In the genomic region with DNA sequence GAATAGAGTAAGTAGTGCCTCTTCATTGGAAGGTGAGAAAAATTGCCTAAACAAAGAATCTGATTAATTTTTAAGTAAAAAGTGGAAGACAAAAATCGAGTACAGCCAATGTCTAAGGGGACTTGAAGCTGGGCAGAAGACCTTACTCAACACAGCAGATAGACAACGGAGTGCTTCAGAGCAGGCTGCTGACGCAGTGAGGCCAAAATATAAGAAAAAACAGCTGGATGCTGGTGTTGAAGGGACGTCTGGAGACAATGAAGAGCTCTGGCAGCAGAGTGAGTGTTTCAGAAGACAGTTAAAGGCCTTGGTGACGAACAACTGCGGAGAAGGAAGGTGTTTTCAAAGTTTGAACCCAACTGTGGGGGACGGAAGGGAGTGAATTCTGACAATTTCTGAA, we compare ENCODE assay signal across 18 cellular contexts.
"Had no signal": no experiment of that assay in that cellular context is flagged by ENCODE, and none has a peak within 500 bp of the region (broad histone marks: within the 10 kb centered on the region; RNA-seq: fewer than 3 reads in every experiment).

No MANE protein-coding gene starts in this region.

- H3K27ac Mint-ChIP-seq: activated CD4-positive, alpha-beta memory T cell treated with anti-CD3 and anti-CD28 coated beads for 36 hours; activated CD4-positive, alpha-beta T cell treated with anti-CD3 and anti-CD28 coated beads for 36 hours; activated CD8-positive, alpha-beta memory T cell treated with anti-CD3 and anti-CD28 coated beads, Interleukin-2, amount 10 ng/mL, durations not matched to agents 7 days and 5 days; activated naive CD8-positive, alpha-beta T cell treated with anti-CD3 and anti-CD28 coated beads for 36 hours; memory B cell; natural killer cell; stimulated activated naive CD8-positive, alpha-beta T cell treated with anti-CD3 and anti-CD28 coated beads, Interleukin-15, Interleukin-2, amounts not matched to agents 100 ng/mL and 50 ng/mL, for 24 hours; T-helper 1 cell treated with Interleukin-12 subunit alpha and Interleukin-12 subunit beta and Interleukin-4 antibody, amounts not matched to agents 30 μg/mL and 1 μg/mL, for 36 hours had no signal

- H3K27ac ChIP-seq: spleen, suprapubic skin had no signal

- H3K4me3 ChIP-seq: gastroesophageal sphincter, prostate gland, sigmoid colon, spleen, suprapubic skin had no signal

- H3K4me3 Mint-ChIP-seq: activated CD4-positive, alpha-beta memory T cell treated with anti-CD3 and anti-CD28 coated beads for 36 hours; activated CD4-positive, alpha-beta T cell treated with anti-CD3 and anti-CD28 coated beads for 36 hours; activated CD8-positive, alpha-beta memory T cell treated with anti-CD3 and anti-CD28 coated beads, Interleukin-2, amount 10 ng/mL, durations not matched to agents 7 days and 5 days; activated naive CD8-positive, alpha-beta T cell treated with anti-CD3 and anti-CD28 coated beads for 36 hours; brain; memory B cell; natural killer cell; stimulated activated naive CD8-positive, alpha-beta T cell treated with anti-CD3 and anti-CD28 coated beads, Interleukin-15, Interleukin-2, amounts not matched to agents 100 ng/mL and 50 ng/mL, for 24 hours; T-helper 1 cell treated with Interleukin-12 subunit alpha and Interleukin-12 subunit beta and Interleukin-4 antibody, amounts not matched to agents 30 μg/mL and 1 μg/mL, for 36 hours had no signal

- H3K27me3 ChIP-seq: gastroesophageal sphincter, sigmoid colon, spleen, suprapubic skin had no signal

- H3K9me3 Mint-ChIP-seq: activated CD4-positive, alpha-beta memory T cell treated with anti-CD3 and anti-CD28 coated beads for 36 hours; activated naive CD8-positive, alpha-beta T cell treated with anti-CD3 and anti-CD28 coated beads for 36 hours; brain; memory B cell; natural killer cell; stimulated activated naive CD8-positive, alpha-beta T cell treated with anti-CD3 and anti-CD28 coated beads, Interleukin-15, Interleukin-2, amounts not matched to agents 100 ng/mL and 50 ng/mL, for 24 hours; T-helper 1 cell treated with Interleukin-12 subunit alpha and Interleukin-12 subunit beta and Interleukin-4 antibody, amounts not matched to agents 30 μg/mL and 1 μg/mL, for 36 hours had no signal

- H3K27me3 Mint-ChIP-seq: activated CD4-positive, alpha-beta memory T cell treated with anti-CD3 and anti-CD28 coated beads for 36 hours; activated CD4-positive, alpha-beta T cell treated with anti-CD3 and anti-CD28 coated beads for 36 hours; activated CD8-positive, alpha-beta memory T cell treated with anti-CD3 and anti-CD28 coated beads, Interleukin-2, amount 10 ng/mL, durations not matched to agents 7 days and 5 days; activated naive CD8-positive, alpha-beta T cell treated with anti-CD3 and anti-CD28 coated beads for 36 hours; brain; memory B cell; stimulated activated naive CD8-positive, alpha-beta T cell treated with anti-CD3 and anti-CD28 coated beads, Interleukin-15, Interleukin-2, amounts not matched to agents 100 ng/mL and 50 ng/mL, for 24 hours had no signal

- H3K9me3 ChIP-seq: gastroesophageal sphincter, prostate gland, sigmoid colon, spleen, suprapubic skin had no signal

- H3K4me1 Mint-ChIP-seq: memory B cell, natural killer cell had no signal

- H3K36me3 Mint-ChIP-seq: activated CD8-positive, alpha-beta memory T cell treated with anti-CD3 and anti-CD28 coated beads, Interleukin-2, amount 10 ng/mL, durations not matched to agents 7 days and 5 days; natural killer cell had no signal

- H3K4me1 ChIP-seq: gastroesophageal sphincter, prostate gland, sigmoid colon, spleen, suprapubic skin had no signal

- DNase-seq: activated CD4-positive, alpha-beta memory T cell treated with anti-CD3 and anti-CD28 coated beads for 36 hours; activated CD4-positive, alpha-beta T cell treated with anti-CD3 and anti-CD28 coated beads for 36 hours; activated CD8-positive, alpha-beta memory T cell treated with anti-CD3 and anti-CD28 coated beads, Interleukin-2, amount 10 ng/mL, durations not matched to agents 7 days and 5 days; activated effector memory CD4-positive, alpha-beta T cell treated with anti-CD3 and anti-CD28 coated beads, Interleukin-2, amount 50 U/mL, for 16 hours; activated naive CD8-positive, alpha-beta T cell treated with anti-CD3 and anti-CD28 coated beads for 36 hours; activated T-cell treated with anti-CD3 and anti-CD28 coated beads, Interleukin-2, amount 50 U/mL, for 1 hour; amygdala; natural killer cell; occipital lobe; sigmoid colon; spleen had no signal
